ENCODE assay signal across 8 cellular contexts in genomic region chr15:38226867-38227266, GRCh38. TPM values are rescaled to one million over a fixed set of nuclear protein-coding genes. Genes with fewer than 3 reads are reported as not detected.
A peak's percentile ranks its signal among the peaks of the same experiment; 100 is the strongest.
DNase-seq lines count a peak whose midpoint lies in the region; ATAC-seq and TF ChIP-seq lines count a peak whose summit lies in the region.
"Had no signal": no experiment of that assay in that cellular context is flagged by ENCODE, and none has a peak within 500 bp of the region (broad histone marks: within the 10 kb centered on the region; RNA-seq: fewer than 3 reads in every experiment).

No MANE protein-coding gene starts in this region.

- no peak overlapping the region for H2BK120ac ChIP-seq in IMR-90 (ENCODE audit: low read depth, low read length)

- no peak overlapping the region for H3K27ac ChIP-seq in IMR-90 (ENCODE audit: insufficient read depth, low read length)
- peak overlapping the region in 1 of 3 donors; percentile 6 for H3K27ac ChIP-seq in thyroid gland
- no peak overlapping the region for H3K27ac ChIP-seq in osteoblast (ENCODE audit: low read depth, low read length)

- H3K79me1 ChIP-seq in IMR-90 (ENCODE audit: low read depth in 1 of 2, low read length in 2 of 2), result no peaks in the 10 kb centered on the region

- H2BK20ac ChIP-seq in IMR-90 (ENCODE audit: low read depth, low read length), result no peak overlapping the region

- no peak overlapping the region for H2AK5ac ChIP-seq in IMR-90 (ENCODE audit: low read depth, low read length)

- TF ChIP-seq CTCF in IMR-90 (conservative IDR thresholded peaks at IDR 0.05; ENCODE audit: low read depth, low read length), result no peak
- no peak for TF ChIP-seq CTCF in astrocyte of the spinal cord (IDR thresholded peaks at IDR 0.05; ENCODE audit: low read depth, low read length)
- no peak for TF ChIP-seq CTCF in thyroid gland (IDR thresholded peaks at IDR 0.05)
- TF ChIP-seq CTCF in osteoblast (IDR thresholded peaks at IDR 0.05; ENCODE audit: extremely low read depth, low read depth, low read length), result no peak

- POLR2A ChIA-PET in IMR-90 (lab: Charles Lee; ENCODE audit: unreplicated experiment), result no interaction called here

- H3K4ac ChIP-seq in IMR-90 (ENCODE audit: low read depth, low read length), result no peak overlapping the region

- H2AFZ ChIP-seq in IMR-90 (replicated peaks; ENCODE audit: low read length, poor library complexity) (no peak overlapping the region), osteoblast (ENCODE audit: low read length) (no peak overlapping the region)

- no peaks in the 10 kb centered on the region for H3K36me3 ChIP-seq in IMR-90 (ENCODE audit: control insufficient read depth, insufficient read depth, low read length)
- H3K36me3 ChIP-seq in thyroid gland, result no peaks in the 10 kb centered on the region
- H3K36me3 ChIP-seq in osteoblast (ENCODE audit: insufficient read depth, low read length), result no peaks in the 10 kb centered on the region

- intact Hi-C loops in IMR-90 (cut with micrococcal nuclease), result no loop called here
- intact Hi-C loops in thyroid gland (cut with DNase I), result no loop called here

- no TSS peak for BruUV-seq in IMR-90 (replicated peaks; lab: Mats Ljungman, UMichigan)

- H4K91ac ChIP-seq in IMR-90 (ENCODE audit: insufficient read depth, low read depth, low read length), result no peak overlapping the region

- no peak overlapping the region for H3K56ac ChIP-seq in IMR-90 (ENCODE audit: extremely low read depth, insufficient read depth, low read length)

- H2BK15ac ChIP-seq in IMR-90 (ENCODE audit: low read depth, low read length), result no peak overlapping the region

- in situ Hi-C loops in IMR-90 (cut with MboI; ENCODE audit: low sequenced_read_pairs), result no loop called here
- in situ Hi-C loops in astrocyte of the spinal cord (cut with HindIII; ENCODE audit: low sequenced_read_pairs), result no loop called here

- no peak overlapping the region for H2BK5ac ChIP-seq in IMR-90 (ENCODE audit: low read depth, low read length, poor library complexity, severe bottlenecking)

- no peak for TF ChIP-seq RAD21 in IMR-90 (IDR thresholded peaks at IDR 0.05; ENCODE audit: low read length)

- no peak overlapping the region for H4K8ac ChIP-seq in IMR-90 (ENCODE audit: low read depth in 2 of 2, low read length in 2 of 2)

- H3K79me2 ChIP-seq in osteoblast (ENCODE audit: insufficient read depth, low read length), result no peaks in the 10 kb centered on the region

- no peak overlapping the region for H2AK9ac ChIP-seq in IMR-90 (replicated peaks; ENCODE audit: low read depth, low read length, poor library complexity)

- H4K20me1 ChIP-seq in IMR-90 (ENCODE audit: insufficient read depth, low read length) (no peaks in the 10 kb centered on the region), osteoblast (ENCODE audit: insufficient read depth, low read length) (no peaks in the 10 kb centered on the region)

- H3K9ac ChIP-seq in IMR-90 (ENCODE audit: low read depth, low read length), result no peak overlapping the region

- H3K4me2 ChIP-seq in IMR-90 (ENCODE audit: low read depth, low read length) (no peak overlapping the region), osteoblast (ENCODE audit: insufficient read depth, low read length) (no peak overlapping the region)

- no peak overlapping the region for H3K23ac ChIP-seq in IMR-90 (ENCODE audit: low read depth, low read length)

- DNase-seq in IMR-90, result peak; percentile 94
- peak; percentile 75 for DNase-seq in astrocyte of the spinal cord (ENCODE audit: low read depth, low spot score)
- peak; percentile 66 to 95 for DNase-seq in hippocampal formation (lab: John Stamatoyannopoulos, UW)
- peak; percentile 54 to 61 for DNase-seq in thyroid gland
- DNase-seq in osteoblast (ENCODE audit: insufficient read length, low spot score, missing footprints), result no peak
- DNase-seq: activated CD4-positive, alpha-beta T cell treated with anti-CD3 and anti-CD28 coated beads for 1 hour had no signal

- H3K9me1 ChIP-seq in IMR-90 (ENCODE audit: insufficient read depth, low read length), result peaks cover 4% of the 10 kb centered on the region; the same call in 1 of the 2 replicates

- H3K27me3 ChIP-seq in IMR-90 (ENCODE audit: control insufficient read depth, insufficient read depth, low read length) (no peaks in the 10 kb centered on the region), thyroid gland (no peaks in the 10 kb centered on the region), osteoblast (ENCODE audit: insufficient read depth, low read length) (no peaks in the 10 kb centered on the region)

- H3K4me3 ChIP-seq in IMR-90 (ENCODE audit: insufficient read depth, low read depth, low read length) (no peak overlapping the region), astrocyte of the spinal cord (ENCODE audit: low read depth, low read length) (no peak overlapping the region), thyroid gland (replicated peaks in 1 of 3) (no peak overlapping the region), osteoblast (ENCODE audit: insufficient read depth, low read length) (no peak overlapping the region)

- TF ChIP-seq POLR2A in IMR-90 (IDR thresholded peaks at IDR 0.05; ENCODE audit: low read depth, low read length) (no peak), thyroid gland (IDR thresholded peaks at IDR 0.05) (no peak)

- H3K18ac ChIP-seq in IMR-90 (ENCODE audit: low read depth, low read length), result no peak overlapping the region

- dilution Hi-C loops in IMR-90 (cut with HindIII; ENCODE audit: low sequenced_read_pairs, unreplicated experiment), result no loop called here

- no CpG with 5 or more reads among the region's 3 CpGs for WGBS in IMR-90 (ENCODE audit: extremely low coverage in 2 of 2, insufficient read length in 1 of 2), 2 experiments
- WGBS in thyroid gland, 2 donors, result 68 to 70% methylated on average over 3 of the region's 3 CpGs

- CTCF ChIA-PET in IMR-90 (lab: Yijun Ruan, JAX), result interaction anchor here (0.8 kb wide), 1 partner anchor 11 kb away, joined by 3 read pairs; no protein-coding TSS in a partner anchor

- no peaks in the 10 kb centered on the region for H3K9me3 ChIP-seq in IMR-90 (ENCODE audit: control insufficient read depth, insufficient read depth, low read length)
- H3K9me3 ChIP-seq in thyroid gland, result no peaks in the 10 kb centered on the region
- no peaks in the 10 kb centered on the region for H3K9me3 ChIP-seq in osteoblast (ENCODE audit: low read depth, low read length)

- ATAC-seq in IMR-90 (ENCODE audit: low read depth) (peak; percentile 80), HG03457 (IDR thresholded peaks at IDR 0.05; ENCODE audit: unreplicated experiment) (no peak), GM19397 (IDR thresholded peaks at IDR 0.05; ENCODE audit: unreplicated experiment) (no peak)

- H3K14ac ChIP-seq in IMR-90 (replicated peaks; ENCODE audit: low read depth, low read length), result no peak overlapping the region

- no peak overlapping the region for H4K5ac ChIP-seq in IMR-90 (ENCODE audit: low read depth, low read length)

- H3K4me1 ChIP-seq in IMR-90 (ENCODE audit: control insufficient read depth, insufficient read depth, low read length) (no peaks in the 10 kb centered on the region), thyroid gland (no peaks in the 10 kb centered on the region), osteoblast (ENCODE audit: insufficient read depth, low read length) (no peaks in the 10 kb centered on the region)

TF ChIP-seq in IMR-90, 13 proteins besides CTCF, POLR2A, EP300 and RAD21:
- TF ChIP-seq RCOR1 (IDR thresholded peaks at IDR 0.05; ENCODE audit: insufficient replicate concordance, low read length) (no peak), FOS (IDR thresholded peaks at IDR 0.05; ENCODE audit: low read depth, low read length) (0 out of 2 replicates have a peak, but pooled peaks have one; percentile 37), CEBPB (IDR thresholded peaks at IDR 0.05; ENCODE audit: low read depth, low read length) (peak; percentile 86), CHD1 (IDR thresholded peaks at IDR 0.05; ENCODE audit: low read depth, low read length) (no peak), SMC3 (IDR thresholded peaks at IDR 0.05; ENCODE audit: low read depth, low read length) (no peak), BHLHE40 (IDR thresholded peaks at IDR 0.05; ENCODE audit: low read depth, low read length) (no peak), USF2 (IDR thresholded peaks at IDR 0.05; ENCODE audit: low read depth, low read length) (no peak), MAFK (IDR thresholded peaks at IDR 0.05; ENCODE audit: low read depth, low read length) (no peak), ELK1 (IDR thresholded peaks at IDR 0.05; ENCODE audit: borderline replicate concordance, low read depth, low read length) (no peak), MAZ (IDR thresholded peaks at IDR 0.05; ENCODE audit: borderline replicate concordance, low read depth, low read length) (no peak), RFX5 (IDR thresholded peaks at IDR 0.05; ENCODE audit: low read depth, low read length) (no peak)
TF ChIP-seq in IMR-90: peak in this region for 2.

RNA-seq across cellular contexts. Expression of gene SPRED1, which starts 25.8 kb away (rescaled TPM):
- total RNA-seq in IMR-90 (2012; rRNA removed), result 17.9 and 38.3 TPM in 2 replicates
- polyA plus RNA-seq in IMR-90 (2012; rRNA removed), result 4.8 and 6.6 TPM in 2 replicates
- 2.4 and 2.7 TPM in 2 replicates for polyA plus RNA-seq in IMR-90 (2012; cell fraction: cytosol; rRNA removed)
- polyA plus RNA-seq in IMR-90 (2012; cell fraction: nucleus; rRNA removed; ENCODE audit: low replicate concordance), result 2.4 and 6.4 TPM in 2 replicates
- 10 to 100 TPM; 77.9 to 92.7 (median 82.6) TPM for total RNA-seq in thyroid gland
- total RNA-seq in osteoblast, result 32.6 and 32.7 TPM in 2 replicates
